Comparison of ENCODE assay signal across 18 cellular contexts in genomic region chr5:173790177-173790719, GRCh38.
DNase-seq lines count a peak whose midpoint lies in the region; ATAC-seq and TF ChIP-seq lines count a peak whose summit lies in the region.
"Had no signal": no experiment of that assay in that cellular context is flagged by ENCODE, and none has a peak within 500 bp of the region (broad histone marks: within the 10 kb centered on the region; RNA-seq: fewer than 3 reads in every experiment).

No MANE protein-coding gene starts in this region.

- H3K27ac Mint-ChIP-seq in activated CD8-positive, alpha-beta T cell treated with anti-CD3 and anti-CD28 coated beads for 36 hours, result no peak overlapping the region

- H3K4me3 ChIP-seq in BLaER1 treated with 17β-estradiol and CSF1 and Interleukin-3, amounts not matched to agents 10 nM and 100 nM, result no peak overlapping the region
- H3K4me3 ChIP-seq in OCI-LY7 (ENCODE audit: low read depth, low read length, poor library complexity, severe bottlenecking) (peak overlapping the region; percentile 18), duodenal mucosa (ENCODE audit: low read depth in 1 of 2, low read length in 2 of 2) (no peak overlapping the region), sigmoid colon (no peak overlapping the region)
- H3K4me3 ChIP-seq: K562, SJSA1 had no signal

- TF ChIP-seq POLR2A in sigmoid colon (IDR thresholded peaks at IDR 0.05), result no peak

- intact Hi-C loops in OCI-LY7 (cut with micrococcal nuclease; ENCODE audit: unreplicated experiment), result loop anchor here (1.0 to 2.0 kb wide), 5 partner anchors 31 to 104 kb away; no protein-coding TSS in a partner anchor
- intact Hi-C loops in sigmoid colon (cut with DNase I), result no loop called here
- intact Hi-C loops in activated CD8-positive, alpha-beta T cell treated with anti-CD3 and anti-CD28 coated beads for 36 hours (cut with micrococcal nuclease), result no loop called here

- H2AFZ ChIP-seq in OCI-LY7 (ENCODE audit: low read length), result no peak overlapping the region; the same call in 1 of the 2 replicates

- H3K27me3 Mint-ChIP-seq in activated CD8-positive, alpha-beta T cell treated with anti-CD3 and anti-CD28 coated beads for 36 hours, result peaks cover 1% of the 10 kb centered on the region

- H3K4me1 ChIP-seq in BLaER1 treated with 17β-estradiol and CSF1 and Interleukin-3, amounts not matched to agents 10 nM and 100 nM, result peaks cover 33 to 59% (median 49%) of the 10 kb centered on the region in 10 experiments
- peaks cover 72% of the 10 kb centered on the region for H3K4me1 ChIP-seq in OCI-LY7 (ENCODE audit: insufficient read depth, low read length, poor library complexity, severe bottlenecking)
- H3K4me1 ChIP-seq in duodenal mucosa (ENCODE audit: control insufficient read depth in 1 of 2, insufficient read depth in 2 of 2, low read length in 2 of 2), result peaks cover 48 to 54% of the 10 kb centered on the region in 2 donors
- H3K4me1 ChIP-seq in sigmoid colon, result no peaks in the 10 kb centered on the region

- no peaks in the 10 kb centered on the region for H3K36me3 ChIP-seq in BLaER1 treated with 17β-estradiol and CSF1 and Interleukin-3, amounts not matched to agents 10 nM and 100 nM
- H3K36me3 ChIP-seq in OCI-LY7 (ENCODE audit: insufficient read depth, low read length) (no peaks in the 10 kb centered on the region), duodenal mucosa (ENCODE audit: control insufficient read depth in 1 of 2, insufficient read depth in 2 of 2, low read length in 2 of 2) (no peaks in the 10 kb centered on the region), sigmoid colon (no peaks in the 10 kb centered on the region)
- H3K36me3 ChIP-seq: SJSA1 had no signal

- peak; percentile 71 for DNase-seq in OCI-LY7 (ENCODE audit: low spot score)
- peak; percentile 30 for DNase-seq in sigmoid colon
- no peak for DNase-seq in activated CD8-positive, alpha-beta T cell treated with anti-CD3 and anti-CD28 coated beads for 36 hours
- DNase-seq in SIG-M5 treated with dmso at 0.1 percent for 504 hours (lab: John Stamatoyannopoulos, UW; ENCODE audit: unreplicated experiment), result no peak
- DNase-seq in COLO829 (ENCODE audit: low spot score), result no peak
- DNase-seq: DMS53, GDM1, NCI-H1694, NCI-H2081, NCI-H2171, NCI-H526 had no signal

- CTCF ChIA-PET in OCI-LY7 (lab: Charles Lee; ENCODE audit: unreplicated experiment), result interaction anchor here (0.6 kb wide), 1 partner anchor 70 kb away, joined by 4 read pairs; no protein-coding TSS in a partner anchor
- CTCF ChIA-PET in activated CD8-positive, alpha-beta T cell treated with anti-CD3 and anti-CD28 coated beads for 36 hours (lab: Charles Lee), result no interaction called here

- no peak for ATAC-seq in activated CD8-positive, alpha-beta T cell treated with anti-CD3 and anti-CD28 coated beads for 36 hours
- no peak for ATAC-seq in HG03460 (IDR thresholded peaks at IDR 0.05; ENCODE audit: unreplicated experiment)
- ATAC-seq: K562, Panc1 had no signal

- TF ChIP-seq CTCF in OCI-LY7 (conservative IDR thresholded peaks at IDR 0.05; ENCODE audit: low read length) (0 out of 2 replicates have a peak, but pooled peaks have one; percentile 18), sigmoid colon (IDR thresholded peaks at IDR 0.05) (no peak)
- no peak for TF ChIP-seq CTCF in activated CD8-positive, alpha-beta T cell treated with anti-CD3 and anti-CD28 coated beads for 36 hours (IDR thresholded peaks at IDR 0.05)

- no peak overlapping the region for H3K4me3 Mint-ChIP-seq in activated CD8-positive, alpha-beta T cell treated with anti-CD3 and anti-CD28 coated beads for 36 hours
- H3K4me3 Mint-ChIP-seq: CD14-positive monocyte had no signal

- H3K36me3 Mint-ChIP-seq in activated CD8-positive, alpha-beta T cell treated with anti-CD3 and anti-CD28 coated beads for 36 hours (ENCODE audit: low read depth), result no peaks in the 10 kb centered on the region

- no peaks in the 10 kb centered on the region for H3K9me3 ChIP-seq in BLaER1 treated with 17β-estradiol and CSF1 and Interleukin-3, amounts not matched to agents 10 nM and 100 nM (replicated peaks in 1 of 11)
- H3K9me3 ChIP-seq in OCI-LY7 (ENCODE audit: low read length), result no peaks in the 10 kb centered on the region
- no peaks in the 10 kb centered on the region for H3K9me3 ChIP-seq in duodenal mucosa (ENCODE audit: control insufficient read depth in 1 of 2, low read length in 2 of 2)
- H3K9me3 ChIP-seq in sigmoid colon, result no peaks in the 10 kb centered on the region
- H3K9me3 ChIP-seq: SJSA1 had no signal

- no TSS peak for BruUV-seq in OCI-LY7 (replicated peaks; lab: Mats Ljungman, UMichigan)

- H3K9me3 Mint-ChIP-seq in activated CD8-positive, alpha-beta T cell treated with anti-CD3 and anti-CD28 coated beads for 36 hours, result no peaks in the 10 kb centered on the region
- H3K9me3 Mint-ChIP-seq: CD14-positive monocyte had no signal

- WGBS in sigmoid colon, 2 donors, result 84 to 85% methylated on average over 11 of the region's 11 CpGs

- no peaks in the 10 kb centered on the region for H4K20me1 ChIP-seq in BLaER1 treated with 17β-estradiol and CSF1 and Interleukin-3, amounts not matched to agents 10 nM and 100 nM
- no peaks in the 10 kb centered on the region for H4K20me1 ChIP-seq in OCI-LY7 (ENCODE audit: insufficient read depth, low read length)

- peaks cover 3% of the 10 kb centered on the region for H3K4me1 Mint-ChIP-seq in activated CD8-positive, alpha-beta T cell treated with anti-CD3 and anti-CD28 coated beads for 36 hours (ENCODE audit: low read depth)

- no peak for TF ChIP-seq EP300 in sigmoid colon (IDR thresholded peaks at IDR 0.05)

- no peaks in the 10 kb centered on the region for H3K27me3 ChIP-seq in BLaER1 treated with 17β-estradiol and CSF1 and Interleukin-3, amounts not matched to agents 10 nM and 100 nM
- H3K27me3 ChIP-seq in duodenal mucosa (ENCODE audit: control insufficient read depth in 1 of 2, insufficient read depth in 2 of 2, low read length in 2 of 2) (no peaks in the 10 kb centered on the region), sigmoid colon (no peaks in the 10 kb centered on the region)
- H3K27me3 ChIP-seq: SJSA1 had no signal

- H3K79me2 ChIP-seq in OCI-LY7 (ENCODE audit: insufficient read depth, low read depth, low read length), result no peaks in the 10 kb centered on the region

- no peaks in the 10 kb centered on the region for H3K9me2 ChIP-seq in OCI-LY7 (ENCODE audit: insufficient read depth, low read length)

- H3K9ac ChIP-seq in BLaER1 treated with 17β-estradiol and CSF1 and Interleukin-3, amounts not matched to agents 10 nM and 100 nM, result no peak overlapping the region
- H3K9ac ChIP-seq in duodenal mucosa (ENCODE audit: low read depth in 1 of 2, low read length in 2 of 2), result peak overlapping the region; percentile 13 to 23

- no peak overlapping the region for H3K27ac ChIP-seq in BLaER1 treated with 17β-estradiol and CSF1 and Interleukin-3, amounts not matched to agents 10 nM and 100 nM
- H3K27ac ChIP-seq in OCI-LY7 (ENCODE audit: low read depth, low read length, poor library complexity, severe bottlenecking), result peak overlapping the region; percentile 38
- no peak overlapping the region for H3K27ac ChIP-seq in duodenal mucosa (ENCODE audit: low read depth, low read length)
- no peak overlapping the region for H3K27ac ChIP-seq in sigmoid colon
- H3K27ac ChIP-seq: SJSA1 had no signal

- peak overlapping the region in 6 of 11 experiments; percentile 76 to 87 (median 84); a peak in 9 of 22 replicates for H3K4me2 ChIP-seq in BLaER1 treated with 17β-estradiol and CSF1 and Interleukin-3, amounts not matched to agents 10 nM and 100 nM
- peak overlapping the region; percentile 68 for H3K4me2 ChIP-seq in OCI-LY7 (ENCODE audit: low read length)

- POLR2A ChIA-PET in OCI-LY7 (lab: Charles Lee), result interaction anchor here (0.8 to 6.3 kb wide), 13 partner anchors 9 to 107 kb away, joined by 3 to 30 read pairs (median 4); no protein-coding TSS in a partner anchor
- POLR2A ChIA-PET in activated CD8-positive, alpha-beta T cell treated with anti-CD3 and anti-CD28 coated beads for 36 hours (lab: Charles Lee), result no interaction called here

Comparison
In these comparisons a context has a peak if more than half of its experiments do, and no peak if none do; other contexts are left out.
1. H3K9ac ChIP-seq: peak in duodenal mucosa (2 of 2); none in BLaER1 treated with 17β-estradiol and CSF1 and Interleukin-3, amounts not matched to agents 10 nM and 100 nM (0 of 11).
2. DNase-seq: peak in OCI-LY7 (single experiment) and sigmoid colon (single experiment); none in activated CD8-positive, alpha-beta T cell treated with anti-CD3 and anti-CD28 coated beads for 36 hours (single experiment), SIG-M5 treated with dmso at 0.1 percent for 504 hours (single experiment) and COLO829 (single experiment).